Comparison of ENCODE assay signal across 8 cellular contexts in the genomic region with DNA sequence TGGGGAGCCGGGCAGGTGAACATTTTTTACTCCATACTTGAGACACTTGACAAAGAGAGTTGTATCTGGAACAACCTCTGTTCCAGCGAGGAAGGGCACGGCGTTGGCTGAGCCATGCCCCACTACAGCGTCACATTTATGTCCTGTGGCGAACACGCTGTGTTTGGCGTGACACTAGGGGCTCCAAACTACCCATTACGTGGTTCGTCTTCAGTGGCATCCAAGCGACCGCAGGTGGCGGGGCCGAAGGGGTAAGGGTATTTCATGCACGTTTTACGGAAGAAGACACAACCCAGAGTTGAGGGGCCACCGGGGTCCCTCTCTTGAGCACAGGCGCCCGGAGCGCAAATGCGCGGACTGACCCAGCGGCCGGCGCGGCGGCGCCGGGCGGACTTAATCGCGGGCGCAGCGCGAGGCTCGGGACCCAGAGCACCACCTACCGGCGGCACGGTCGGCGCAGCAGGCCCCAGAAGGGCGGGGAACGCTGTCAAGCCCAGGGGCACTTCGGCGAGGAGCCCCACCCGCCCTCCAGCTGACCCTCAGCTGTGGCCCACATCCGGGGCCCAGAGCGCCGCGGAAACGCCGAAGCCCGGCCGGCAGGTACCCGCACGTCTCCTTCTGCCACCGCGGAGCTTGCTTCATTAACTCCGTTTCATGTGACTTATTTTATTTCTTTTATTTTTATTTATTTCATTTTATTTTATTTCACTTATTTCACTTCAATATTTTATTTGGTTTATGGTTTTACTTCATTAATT. TPM values are rescaled to one million over a fixed set of nuclear protein-coding genes. Genes with fewer than 3 reads are reported as not detected.
DNase-seq lines count a peak whose midpoint lies in the region; ATAC-seq and TF ChIP-seq lines count a peak whose summit lies in the region.

No MANE protein-coding gene starts in this region.

- peaks cover 13% of the 10 kb centered on the region for H3K4me1 ChIP-seq in endodermal cell (ENCODE audit: control insufficient read depth, insufficient read depth, low read length)

- DNase-seq in C1 segment of cervical spinal cord (lab: John Stamatoyannopoulos, UW), result peak in 11 of 14 donors; percentile 6 to 67 (median 30)
- DNase-seq in GM19240 (ENCODE audit: insufficient read length, low spot score), result peak; percentile 67
- peak; percentile 13 for DNase-seq in NCI-H774 (lab: John Stamatoyannopoulos, UW)
- peak; percentile 79 for DNase-seq in activated CD8-positive, alpha-beta T cell treated with anti-CD3 and anti-CD28 coated beads, Interleukin-2, amount 10 ng/mL, durations not matched to agents 7 days and 5 days
- DNase-seq in endodermal cell, result peak; percentile 97
- peak; percentile 67 to 87 for DNase-seq in mesothelial cell of epicardium (ENCODE audit: low spot score in 2 of 2, unreplicated experiment in 2 of 2)
- DNase-seq in stimulated activated CD8-positive, alpha-beta memory T cell treated with anti-CD3 and anti-CD28 coated beads, Interleukin-15, amount 100 ng/mL, for 4 hours (ENCODE audit: low read depth in 2 of 2), result peak; percentile 14 to 35

- H3K9ac ChIP-seq in endodermal cell (ENCODE audit: extremely low read depth, low read length, poor library complexity, severe bottlenecking), result peak overlapping the region; percentile 91

- peaks cover 2% of the 10 kb centered on the region for H3K36me3 Mint-ChIP-seq in activated CD8-positive, alpha-beta T cell treated with anti-CD3 and anti-CD28 coated beads, Interleukin-2, amount 10 ng/mL, durations not matched to agents 7 days and 5 days (ENCODE audit: low read depth)
- H3K36me3 Mint-ChIP-seq in endodermal cell (ENCODE audit: low read depth) (peaks cover 4% of the 10 kb centered on the region), mesothelial cell of epicardium (peaks cover 3% of the 10 kb centered on the region)

- H3K4me3 ChIP-seq in endodermal cell (ENCODE audit: low read length), result peak overlapping the region; percentile 90

- CTCF ChIA-PET in activated CD8-positive, alpha-beta T cell treated with anti-CD3 and anti-CD28 coated beads, Interleukin-2, amount 10 ng/mL, durations not matched to agents 7 days and 5 days (lab: Charles Lee), result interaction anchor here (0.6 to 3.2 kb wide), 9 partner anchors 8 to 350 kb away, joined by 3 to 16 read pairs (median 3); no protein-coding TSS in a partner anchor

- peak overlapping the region; percentile 83 for H3K4me3 Mint-ChIP-seq in activated CD8-positive, alpha-beta T cell treated with anti-CD3 and anti-CD28 coated beads, Interleukin-2, amount 10 ng/mL, durations not matched to agents 7 days and 5 days
- H3K4me3 Mint-ChIP-seq in endodermal cell, result peak overlapping the region; percentile 72
- peak overlapping the region; percentile 82 for H3K4me3 Mint-ChIP-seq in mesothelial cell of epicardium

- peak; percentile 91 for ATAC-seq in HG03442 (IDR thresholded peaks at IDR 0.05; ENCODE audit: unreplicated experiment)
- ATAC-seq in activated CD8-positive, alpha-beta T cell treated with anti-CD3 and anti-CD28 coated beads, Interleukin-2, amount 10 ng/mL, durations not matched to agents 7 days and 5 days, result peak; percentile 92

- H3K27ac Mint-ChIP-seq in activated CD8-positive, alpha-beta T cell treated with anti-CD3 and anti-CD28 coated beads, Interleukin-2, amount 10 ng/mL, durations not matched to agents 7 days and 5 days, result peak overlapping the region; percentile 64
- H3K27ac Mint-ChIP-seq in endodermal cell, result peak overlapping the region; percentile 98
- H3K27ac Mint-ChIP-seq in mesothelial cell of epicardium, result peak overlapping the region; percentile 80

- peaks cover 8% of the 10 kb centered on the region for H3K4me1 Mint-ChIP-seq in activated CD8-positive, alpha-beta T cell treated with anti-CD3 and anti-CD28 coated beads, Interleukin-2, amount 10 ng/mL, durations not matched to agents 7 days and 5 days (ENCODE audit: low read depth)
- H3K4me1 Mint-ChIP-seq in endodermal cell, result peaks cover 29% of the 10 kb centered on the region
- peaks cover 4% of the 10 kb centered on the region for H3K4me1 Mint-ChIP-seq in mesothelial cell of epicardium

- peak overlapping the region; percentile 95 for H3K27ac ChIP-seq in endodermal cell (ENCODE audit: low read depth, low read length)

- H3K9me3 ChIP-seq in endodermal cell (ENCODE audit: control insufficient read depth, low read length), result no peaks in the 10 kb centered on the region

- no peaks in the 10 kb centered on the region for H3K36me3 ChIP-seq in endodermal cell (ENCODE audit: control insufficient read depth, insufficient read depth, low read length)

- no peaks in the 10 kb centered on the region for H3K27me3 ChIP-seq in endodermal cell (ENCODE audit: control insufficient read depth, insufficient read depth, low read length, poor library complexity, severe bottlenecking)

- H3K9me3 Mint-ChIP-seq in activated CD8-positive, alpha-beta T cell treated with anti-CD3 and anti-CD28 coated beads, Interleukin-2, amount 10 ng/mL, durations not matched to agents 7 days and 5 days (ENCODE audit: insufficient read depth), result no peaks in the 10 kb centered on the region
- H3K9me3 Mint-ChIP-seq in endodermal cell (no peaks in the 10 kb centered on the region), mesothelial cell of epicardium (no peaks in the 10 kb centered on the region)

- WGBS in endodermal cell (ENCODE audit: insufficient coverage in 1 of 2, insufficient read length in 1 of 2), 2 experiments, result 0% methylated on average over 20 to 59 of the region's 59 CpGs

- POLR2A ChIA-PET in activated CD8-positive, alpha-beta T cell treated with anti-CD3 and anti-CD28 coated beads, Interleukin-2, amount 10 ng/mL, durations not matched to agents 7 days and 5 days (lab: Charles Lee), result no interaction called here

- peak; percentile 91 for TF ChIP-seq CTCF in endodermal cell (conservative IDR thresholded peaks at IDR 0.05)
- TF ChIP-seq CTCF in mesothelial cell of epicardium (IDR thresholded peaks at IDR 0.05; ENCODE audit: unreplicated experiment), result peak; percentile 68

- H3K27me3 Mint-ChIP-seq in activated CD8-positive, alpha-beta T cell treated with anti-CD3 and anti-CD28 coated beads, Interleukin-2, amount 10 ng/mL, durations not matched to agents 7 days and 5 days (ENCODE audit: low read depth), result peaks cover 4% of the 10 kb centered on the region
- H3K27me3 Mint-ChIP-seq in endodermal cell (ENCODE audit: insufficient read depth), result no peaks in the 10 kb centered on the region
- H3K27me3 Mint-ChIP-seq in mesothelial cell of epicardium (ENCODE audit: low read depth), result peaks cover 16% of the 10 kb centered on the region

RNA-seq across cellular contexts. Expression of a gene that starts 36.4 kb away (rescaled TPM):
- not detected for total RNA-seq in activated CD8-positive, alpha-beta T cell treated with anti-CD3 and anti-CD28 coated beads, Interleukin-2, amount 10 ng/mL, durations not matched to agents 7 days and 5 days
- total RNA-seq in endodermal cell, result 100 to 1,000 TPM; 154 to 169 TPM
- 25.8 TPM for polyA plus RNA-seq in endodermal cell (2013, experiment 1 of 2)
- 26.8 TPM for polyA plus RNA-seq in endodermal cell (2013, experiment 2 of 2)
- 2.7 to 3.1 TPM (median 3.0 TPM) in 3 replicates for total RNA-seq in mesothelial cell of epicardium

Comparison
In these comparisons a context has a peak if more than half of its experiments do, and no peak if none do; other contexts are left out.
1. Peak in every context shown above with its lines: DNase-seq, ATAC-seq, H3K4me3 ChIP-seq and H3K27ac ChIP-seq.
2. DNase-seq: peak in every context shown above with its lines; median percentile 97 in endodermal cell; 79 in activated CD8-positive, alpha-beta T cell treated with anti-CD3 and anti-CD28 coated beads, Interleukin-2, amount 10 ng/mL, durations not matched to agents 7 days and 5 days; 77 in mesothelial cell of epicardium; 67 in GM19240; 30 in C1 segment of cervical spinal cord; 24 in stimulated activated CD8-positive, alpha-beta memory T cell treated with anti-CD3 and anti-CD28 coated beads, Interleukin-15, amount 100 ng/mL, for 4 hours; 13 in NCI-H774.
3. RNA of a gene that starts 36.4 kb away (total RNA-seq): 154 to 169 TPM in endodermal cell; 2.7 to 3.1 TPM in mesothelial cell of epicardium and not detected in activated CD8-positive, alpha-beta T cell treated with anti-CD3 and anti-CD28 coated beads, Interleukin-2, amount 10 ng/mL, durations not matched to agents 7 days and 5 days; every median in the first group is over 10 times any median in the second.